In the genomic region with DNA sequence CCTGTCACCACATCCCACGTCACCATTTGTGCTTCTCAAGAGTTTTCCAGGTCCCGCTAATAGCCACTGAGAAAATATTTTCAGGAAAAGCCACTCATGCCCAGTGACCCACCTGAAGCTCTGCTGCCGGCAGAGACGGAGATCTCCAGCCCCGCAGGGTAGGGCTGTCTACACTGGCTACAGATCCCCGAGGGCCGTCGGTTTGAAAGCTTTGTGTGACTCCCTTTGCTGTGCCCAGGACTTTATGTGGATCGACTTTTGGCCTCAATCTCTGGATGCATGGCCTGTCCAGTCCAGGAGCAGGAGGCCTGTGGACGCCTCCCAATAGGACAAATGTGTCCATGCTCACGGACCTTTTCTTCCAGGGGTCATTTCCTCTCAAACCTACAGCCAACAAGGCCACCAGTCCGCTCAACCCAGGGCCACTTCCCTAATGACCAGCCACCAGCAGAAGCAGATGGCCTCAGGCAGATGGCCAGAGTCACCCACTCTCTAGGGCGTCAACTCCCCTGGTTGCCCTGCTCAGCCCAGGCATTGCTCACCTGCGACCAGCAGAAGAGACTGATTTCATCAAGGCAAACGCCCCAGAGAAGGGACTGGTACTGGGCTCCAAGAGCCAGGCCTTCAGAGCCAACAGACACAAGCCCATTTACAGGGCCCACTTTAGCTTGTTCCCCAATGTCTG, we compare ENCODE assay signal across 21 cellular contexts.
DNase-seq lines count a peak whose midpoint lies in the region; ATAC-seq and TF ChIP-seq lines count a peak whose summit lies in the region.
"Had no signal": no experiment of that assay in that cellular context is flagged by ENCODE, and none has a peak within 500 bp of the region (broad histone marks: within the 10 kb centered on the region; RNA-seq: fewer than 3 reads in every experiment).

No MANE protein-coding gene starts in this region.

- no peaks in the 10 kb centered on the region for H3K27me3 Mint-ChIP-seq in T-helper 1 cell treated with Interleukin-12 subunit alpha and Interleukin-12 subunit beta and Interleukin-4 antibody, amounts not matched to agents 30 μg/mL and 1 μg/mL, for 36 hours (ENCODE audit: low read depth)
- H3K27me3 Mint-ChIP-seq in CD14-positive monocyte (ENCODE audit: low read depth in 3 of 3) (peaks cover 3 to 4% (median 4%) of the 10 kb centered on the region in 3 donors), osteocyte (ENCODE audit: unreplicated experiment) (no peaks in the 10 kb centered on the region)
- peaks cover 2% of the 10 kb centered on the region for H3K27me3 Mint-ChIP-seq in dendritic cell treated with granulocyte-macrophage colony-stimulating factor and Interleukin-4, amounts not matched to agents 40 ng/mL and 50 ng/mL, for 4 days
- H3K27me3 Mint-ChIP-seq: type B pancreatic cell had no signal

- DNase-seq in T-helper 1 cell (no peak), CD14-positive monocyte (ENCODE audit: low spot score) (no peak), osteocyte (ENCODE audit: extremely low spot score, unreplicated experiment) (no peak)
- DNase-seq: cortex of kidney, DMS79 treated with DMSO at 0.1 percent for 48 hours, GDM1, NCI-H1092, NCI-H1694, NCI-H510A, psoas muscle had no signal

- no peaks in the 10 kb centered on the region for H3K9me3 Mint-ChIP-seq in T-helper 1 cell treated with Interleukin-12 subunit alpha and Interleukin-12 subunit beta and Interleukin-4 antibody, amounts not matched to agents 30 μg/mL and 1 μg/mL, for 36 hours
- H3K9me3 Mint-ChIP-seq in CD14-positive monocyte (peaks cover 0 to 8% (median 0%) of the 10 kb centered on the region in 7 donors), osteocyte (ENCODE audit: unreplicated experiment) (no peaks in the 10 kb centered on the region)
- no peaks in the 10 kb centered on the region for H3K9me3 Mint-ChIP-seq in dendritic cell treated with granulocyte-macrophage colony-stimulating factor and Interleukin-4, amounts not matched to agents 40 ng/mL and 50 ng/mL, for 4 days
- H3K9me3 Mint-ChIP-seq: activated CD4-positive, alpha-beta memory T cell treated with anti-CD3 and anti-CD28 coated beads for 36 hours; effector memory CD8-positive, alpha-beta T cell; T-cell; type B pancreatic cell had no signal

- H3K4me3 Mint-ChIP-seq in T-helper 1 cell treated with Interleukin-12 subunit alpha and Interleukin-12 subunit beta and Interleukin-4 antibody, amounts not matched to agents 30 μg/mL and 1 μg/mL, for 36 hours = no peak overlapping the region
- H3K4me3 Mint-ChIP-seq in CD14-positive monocyte (no peak overlapping the region), osteocyte (ENCODE audit: unreplicated experiment) (no peak overlapping the region)
- H3K4me3 Mint-ChIP-seq in dendritic cell treated with granulocyte-macrophage colony-stimulating factor and Interleukin-4, amounts not matched to agents 40 ng/mL and 50 ng/mL, for 4 days = no peak overlapping the region
- H3K4me3 Mint-ChIP-seq: activated CD4-positive, alpha-beta memory T cell treated with anti-CD3 and anti-CD28 coated beads for 36 hours; CD4-positive, CD25-positive, alpha-beta regulatory T cell; T-cell; type B pancreatic cell had no signal

- no peaks in the 10 kb centered on the region for H3K36me3 Mint-ChIP-seq in T-helper 1 cell treated with Interleukin-12 subunit alpha and Interleukin-12 subunit beta and Interleukin-4 antibody, amounts not matched to agents 30 μg/mL and 1 μg/mL, for 36 hours (ENCODE audit: low read depth)
- H3K36me3 Mint-ChIP-seq in CD14-positive monocyte (peaks cover 10 to 16% of the 10 kb centered on the region in 2 donors), osteocyte (ENCODE audit: unreplicated experiment) (peaks cover 2% of the 10 kb centered on the region)
- H3K36me3 Mint-ChIP-seq in dendritic cell treated with granulocyte-macrophage colony-stimulating factor and Interleukin-4, amounts not matched to agents 40 ng/mL and 50 ng/mL, for 4 days (ENCODE audit: low read depth) = no peaks in the 10 kb centered on the region
- H3K36me3 Mint-ChIP-seq: activated CD4-positive, alpha-beta memory T cell treated with anti-CD3 and anti-CD28 coated beads for 36 hours; CD4-positive, CD25-positive, alpha-beta regulatory T cell; T-cell; type B pancreatic cell had no signal

- intact Hi-C loops in CD14-positive monocyte (cut with micrococcal nuclease) = no loop called here
- intact Hi-C loops in dendritic cell treated with granulocyte-macrophage colony-stimulating factor and Interleukin-4, amounts not matched to agents 40 ng/mL and 50 ng/mL, for 4 days (cut with micrococcal nuclease) = no loop called here

- peaks cover 16% of the 10 kb centered on the region for H3K4me1 Mint-ChIP-seq in T-helper 1 cell treated with Interleukin-12 subunit alpha and Interleukin-12 subunit beta and Interleukin-4 antibody, amounts not matched to agents 30 μg/mL and 1 μg/mL, for 36 hours (ENCODE audit: low read depth)
- peaks cover 66% of the 10 kb centered on the region for H3K4me1 Mint-ChIP-seq in CD14-positive monocyte
- H3K4me1 Mint-ChIP-seq in dendritic cell treated with granulocyte-macrophage colony-stimulating factor and Interleukin-4, amounts not matched to agents 40 ng/mL and 50 ng/mL, for 4 days (ENCODE audit: low read depth) = peaks cover 51% of the 10 kb centered on the region
- H3K4me1 Mint-ChIP-seq in osteocyte (ENCODE audit: unreplicated experiment) = peaks cover 40% of the 10 kb centered on the region

- TF ChIP-seq CTCF in CD14-positive monocyte (IDR thresholded peaks at IDR 0.05) (no peak), osteocyte (IDR thresholded peaks at IDR 0.05) (no peak)

- peak overlapping the region; percentile 46 for H3K27ac Mint-ChIP-seq in T-helper 1 cell treated with Interleukin-12 subunit alpha and Interleukin-12 subunit beta and Interleukin-4 antibody, amounts not matched to agents 30 μg/mL and 1 μg/mL, for 36 hours
- peak overlapping the region; percentile 96 to 98 (median 97) for H3K27ac Mint-ChIP-seq in CD14-positive monocyte
- H3K27ac Mint-ChIP-seq in dendritic cell treated with granulocyte-macrophage colony-stimulating factor and Interleukin-4, amounts not matched to agents 40 ng/mL and 50 ng/mL, for 4 days = peak overlapping the region; percentile 20
- H3K27ac Mint-ChIP-seq in osteocyte (ENCODE audit: unreplicated experiment) = peak overlapping the region; percentile 40
- H3K27ac Mint-ChIP-seq: activated CD4-positive, alpha-beta memory T cell treated with anti-CD3 and anti-CD28 coated beads for 36 hours; CD4-positive, CD25-positive, alpha-beta regulatory T cell; type B pancreatic cell had no signal

- ATAC-seq in GM18867 (IDR thresholded peaks at IDR 0.05; ENCODE audit: unreplicated experiment) (no peak), HG03045 (IDR thresholded peaks at IDR 0.05; ENCODE audit: unreplicated experiment) (no peak), HG03139 (IDR thresholded peaks at IDR 0.05; ENCODE audit: unreplicated experiment) (no peak)
- ATAC-seq: psoas muscle, sciatic nerve had no signal

Comparison
In these comparisons a context has a peak if more than half of its experiments do, and no peak if none do; other contexts are left out.
1. H3K27ac Mint-ChIP-seq: peak in every context shown above with its lines; median percentile 97 in CD14-positive monocyte; 46 in T-helper 1 cell treated with Interleukin-12 subunit alpha and Interleukin-12 subunit beta and Interleukin-4 antibody, amounts not matched to agents 30 μg/mL and 1 μg/mL, for 36 hours; 40 in osteocyte; 20 in dendritic cell treated with granulocyte-macrophage colony-stimulating factor and Interleukin-4, amounts not matched to agents 40 ng/mL and 50 ng/mL, for 4 days.